Comparison of ENCODE assay signal across 1 cellular context in genomic region chr20:309841-310644, GRCh38.
TF ChIP-seq lines count a peak whose summit lies in the region.

No MANE protein-coding gene starts in this region.

TF ChIP-seq in HepG2, 621 proteins besides CTCF, POLR2A, EP300 and RAD21 (continued from another document and continues in another):
- TF ChIP-seq, protein P1, sequence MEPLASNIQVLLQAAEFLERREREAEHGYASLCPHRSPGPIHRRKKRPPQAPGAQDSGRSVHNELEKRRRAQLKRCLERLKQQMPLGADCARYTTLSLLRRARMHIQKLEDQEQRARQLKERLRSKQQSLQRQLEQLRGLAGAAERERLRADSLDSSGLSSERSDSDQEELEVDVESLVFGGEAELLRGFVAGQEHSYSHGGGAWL (CRISPR knock-in tag; IDR thresholded peaks at IDR 0.05): peak; percentile 84
- TF ChIP-seq ZNF784 (CRISPR knock-in tag; IDR thresholded peaks at IDR 0.05; ENCODE audit: borderline replicate concordance) (peak; percentile 90; the same call in 1 of the 2 replicates), ZMYM2 (CRISPR knock-in tag; IDR thresholded peaks at IDR 0.05) (no peak), KDM5B (CRISPR knock-in tag; IDR thresholded peaks at IDR 0.05; ENCODE audit: borderline replicate concordance) (peak; percentile 96), ZNF468 (CRISPR knock-in tag; IDR thresholded peaks at IDR 0.05) (peak; percentile 79; the same call in 1 of the 2 replicates), ZNF382 (CRISPR knock-in tag; IDR thresholded peaks at IDR 0.05; ENCODE audit: borderline replicate concordance) (no peak), LRRFIP1 (CRISPR knock-in tag; conservative IDR thresholded peaks at IDR 0.05) (no peak), SP1 (IDR thresholded peaks at IDR 0.05) (no peak), SP1 (CRISPR knock-in tag; IDR thresholded peaks at IDR 0.05) (peak; percentile 73), ZSCAN31 (CRISPR knock-in tag; IDR thresholded peaks at IDR 0.05; ENCODE audit: low read depth) (peak; percentile 69; the same call in 1 of the 2 replicates), ARNT2 (CRISPR knock-in tag; IDR thresholded peaks at IDR 0.05; ENCODE audit: low read depth) (peak; percentile 45), FOXP1 (IDR thresholded peaks at IDR 0.05) (no peak), FOXP1 (CRISPR knock-in tag; IDR thresholded peaks at IDR 0.05) (no peak), MYPOP (CRISPR knock-in tag; IDR thresholded peaks at IDR 0.05) (0 out of 2 replicates have a peak, but pooled peaks have one; percentile 16), SMYD3 (CRISPR knock-in tag; IDR thresholded peaks at IDR 0.05) (no peak), SRSF1 (optimal IDR thresholded peaks at IDR 0.05; ENCODE audit: low read depth, low read length) (peak; percentile 70), HOXD1 (CRISPR knock-in tag; IDR thresholded peaks at IDR 0.05) (0 out of 2 replicates have a peak, but pooled peaks have one; percentile 6), GMEB1 (CRISPR knock-in tag; IDR thresholded peaks at IDR 0.05; ENCODE audit: borderline replicate concordance) (peak; percentile 72), TGIF2 (CRISPR knock-in tag; IDR thresholded peaks at IDR 0.05) (no peak), ZNF790 (CRISPR knock-in tag; IDR thresholded peaks at IDR 0.05; ENCODE audit: borderline replicate concordance) (no peak), ZNF180 (CRISPR knock-in tag; IDR thresholded peaks at IDR 0.05; ENCODE audit: borderline replicate concordance, low read depth) (0 out of 2 replicates have a peak, but pooled peaks have one; percentile 85), MXI1 (IDR thresholded peaks at IDR 0.05; ENCODE audit: borderline replicate concordance, low read depth, low read length) (peak; percentile 59; the same call in 2 of the 3 replicates), FOXA1 (IDR thresholded peaks at IDR 0.05) (no peak), FOXA1 (CRISPR knock-in tag; IDR thresholded peaks at IDR 0.05) (peak; percentile 13; the same call in 1 of the 2 replicates), ZMYM4 (CRISPR knock-in tag; IDR thresholded peaks at IDR 0.05) (peak; percentile 83), TSC22D2 (CRISPR knock-in tag; IDR thresholded peaks at IDR 0.05; ENCODE audit: borderline replicate concordance) (no peak), KMT2B (CRISPR knock-in tag; IDR thresholded peaks at IDR 0.05) (0 out of 2 replicates have a peak, but pooled peaks have one; percentile 43), MTF1 (CRISPR knock-in tag; IDR thresholded peaks at IDR 0.05) (no peak), ZNF276 (CRISPR knock-in tag; IDR thresholded peaks at IDR 0.05; ENCODE audit: low read depth) (0 out of 2 replicates have a peak, but pooled peaks have one; percentile 3), GATAD2A (CRISPR knock-in tag; IDR thresholded peaks at IDR 0.05) (0 out of 2 replicates have a peak, but pooled peaks have one; percentile 7), BCL6 (CRISPR knock-in tag; IDR thresholded peaks at IDR 0.05) (no peak), AGO1 (IDR thresholded peaks at IDR 0.05; ENCODE audit: low read depth, low read length, poor library complexity, severe bottlenecking) (no peak), CHCHD3 (CRISPR knock-in tag; IDR thresholded peaks at IDR 0.05) (no peak), JDP2 (CRISPR knock-in tag; IDR thresholded peaks at IDR 0.05; ENCODE audit: borderline replicate concordance) (no peak), ZBTB21 (CRISPR knock-in tag; IDR thresholded peaks at IDR 0.05) (peak; percentile 15; the same call in 1 of the 2 replicates), CENPX (CRISPR knock-in tag; IDR thresholded peaks at IDR 0.05) (no peak), BRD4 (CRISPR knock-in tag; IDR thresholded peaks at IDR 0.05) (0 out of 2 replicates have a peak, but pooled peaks have one; percentile 46), ZFAT (CRISPR knock-in tag; conservative IDR thresholded peaks at IDR 0.05) (no peak)
- TF ChIP-seq, protein P2, sequence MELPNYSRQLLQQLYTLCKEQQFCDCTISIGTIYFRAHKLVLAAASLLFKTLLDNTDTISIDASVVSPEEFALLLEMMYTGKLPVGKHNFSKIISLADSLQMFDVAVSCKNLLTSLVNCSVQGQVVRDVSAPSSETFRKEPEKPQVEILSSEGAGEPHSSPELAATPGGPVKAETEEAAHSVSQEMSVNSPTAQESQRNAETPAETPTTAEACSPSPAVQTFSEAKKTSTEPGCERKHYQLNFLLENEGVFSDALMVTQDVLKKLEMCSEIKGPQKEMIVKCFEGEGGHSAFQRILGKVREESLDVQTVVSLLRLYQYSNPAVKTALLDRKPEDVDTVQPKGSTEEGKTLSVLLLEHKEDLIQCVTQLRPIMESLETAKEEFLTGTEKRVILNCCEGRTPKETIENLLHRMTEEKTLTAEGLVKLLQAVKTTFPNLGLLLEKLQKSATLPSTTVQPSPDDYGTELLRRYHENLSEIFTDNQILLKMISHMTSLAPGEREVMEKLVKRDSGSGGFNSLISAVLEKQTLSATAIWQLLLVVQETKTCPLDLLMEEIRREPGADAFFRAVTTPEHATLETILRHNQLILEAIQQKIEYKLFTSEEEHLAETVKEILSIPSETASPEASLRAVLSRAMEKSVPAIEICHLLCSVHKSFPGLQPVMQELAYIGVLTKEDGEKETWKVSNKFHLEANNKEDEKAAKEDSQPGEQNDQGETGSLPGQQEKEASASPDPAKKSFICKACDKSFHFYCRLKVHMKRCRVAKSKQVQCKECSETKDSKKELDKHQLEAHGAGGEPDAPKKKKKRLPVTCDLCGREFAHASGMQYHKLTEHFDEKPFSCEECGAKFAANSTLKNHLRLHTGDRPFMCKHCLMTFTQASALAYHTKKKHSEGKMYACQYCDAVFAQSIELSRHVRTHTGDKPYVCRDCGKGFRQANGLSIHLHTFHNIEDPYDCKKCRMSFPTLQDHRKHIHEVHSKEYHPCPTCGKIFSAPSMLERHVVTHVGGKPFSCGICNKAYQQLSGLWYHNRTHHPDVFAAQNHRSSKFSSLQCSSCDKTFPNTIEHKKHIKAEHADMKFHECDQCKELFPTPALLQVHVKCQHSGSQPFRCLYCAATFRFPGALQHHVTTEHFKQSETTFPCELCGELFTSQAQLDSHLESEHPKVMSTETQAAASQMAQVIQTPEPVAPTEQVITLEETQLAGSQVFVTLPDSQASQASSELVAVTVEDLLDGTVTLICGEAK (IDR thresholded peaks at IDR 0.05): no peak
- TF ChIP-seq, protein P2 (CRISPR knock-in tag; IDR thresholded peaks at IDR 0.05): peak; percentile 61; the same call in 1 of the 2 replicates
- TF ChIP-seq, protein P3, sequence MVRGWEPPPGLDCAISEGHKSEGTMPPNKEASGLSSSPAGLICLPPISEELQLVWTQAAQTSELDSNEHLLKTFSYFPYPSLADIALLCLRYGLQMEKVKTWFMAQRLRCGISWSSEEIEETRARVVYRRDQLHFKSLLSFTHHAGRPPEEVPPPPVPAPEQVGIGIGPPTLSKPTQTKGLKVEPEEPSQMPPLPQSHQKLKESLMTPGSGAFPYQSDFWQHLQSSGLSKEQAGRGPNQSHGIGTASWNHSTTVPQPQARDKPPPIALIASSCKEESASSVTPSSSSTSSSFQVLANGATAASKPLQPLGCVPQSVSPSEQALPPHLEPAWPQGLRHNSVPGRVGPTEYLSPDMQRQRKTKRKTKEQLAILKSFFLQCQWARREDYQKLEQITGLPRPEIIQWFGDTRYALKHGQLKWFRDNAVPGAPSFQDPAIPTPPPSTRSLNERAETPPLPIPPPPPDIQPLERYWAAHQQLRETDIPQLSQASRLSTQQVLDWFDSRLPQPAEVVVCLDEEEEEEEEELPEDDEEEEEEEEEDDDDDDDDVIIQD (CRISPR knock-in tag; IDR thresholded peaks at IDR 0.05; ENCODE audit: low read depth): peak; percentile 88; the same call in 1 of the 2 replicates
- TF ChIP-seq, protein P4, sequence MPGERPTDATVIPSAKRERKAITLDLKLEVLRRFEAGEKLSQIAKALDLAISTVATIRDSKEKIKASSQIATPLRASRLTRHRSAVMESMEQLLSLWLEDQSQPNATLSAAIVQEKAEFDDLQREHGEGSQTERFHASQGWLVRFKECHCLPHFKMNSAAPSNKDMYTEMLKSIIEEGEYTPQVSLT (CRISPR knock-in tag; IDR thresholded peaks at IDR 0.05; ENCODE audit: borderline replicate concordance, low read depth): no peak
